1 cellular context compared by ENCODE assay signal in genomic region chr15:101499863-101500713, GRCh38.
TF ChIP-seq lines count a peak whose summit lies in the region.

No MANE protein-coding gene starts in this region.

TF ChIP-seq in SK-N-SH treated with all-trans-retinoic acid at 6 μM for 48 hours, 23 proteins besides CTCF, POLR2A, EP300 and RAD21 (continued from another document):
- TF ChIP-seq TOX (CRISPR knock-in tag; IDR thresholded peaks at IDR 0.05; ENCODE audit: borderline replicate concordance) = no peak
